Comparison of ENCODE assay signal across 1 cellular context in genomic region chr2:97995026-97995733, GRCh38.
TF ChIP-seq lines count a peak whose summit lies in the region.

No MANE protein-coding gene starts in this region.

TF ChIP-seq in GM12878, 131 proteins besides CTCF, POLR2A, EP300 and RAD21 (continued from another document and continues in another):
- peak; percentile 44; the same call in 1 of the 2 replicates for TF ChIP-seq TAF1 (IDR thresholded peaks at IDR 0.05; ENCODE audit: borderline replicate concordance, low read depth, low read length)
- no peak for TF ChIP-seq CHD4 (IDR thresholded peaks at IDR 0.05)
- TF ChIP-seq, protein P1, sequence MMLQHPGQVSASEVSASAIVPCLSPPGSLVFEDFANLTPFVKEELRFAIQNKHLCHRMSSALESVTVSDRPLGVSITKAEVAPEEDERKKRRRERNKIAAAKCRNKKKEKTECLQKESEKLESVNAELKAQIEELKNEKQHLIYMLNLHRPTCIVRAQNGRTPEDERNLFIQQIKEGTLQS (IDR thresholded peaks at IDR 0.05; ENCODE audit: borderline replicate concordance, extremely low read depth, low read depth, low read length) = no peak
- no peak for TF ChIP-seq RFX5 (IDR thresholded peaks at IDR 0.05; ENCODE audit: low read depth, low read length)
- peak; percentile 53; the same call in 1 of the 2 replicates for TF ChIP-seq MTA3 (IDR thresholded peaks at IDR 0.05; ENCODE audit: borderline replicate concordance, low read length)
- TF ChIP-seq CHD2 (IDR thresholded peaks at IDR 0.05; ENCODE audit: borderline replicate concordance, low read depth, low read length) = no peak
- TF ChIP-seq FOXK2 (IDR thresholded peaks at IDR 0.05) = no peak
- no peak for TF ChIP-seq EZH2 (IDR thresholded peaks at IDR 0.05; ENCODE audit: borderline replicate concordance, control insufficient read depth, low read depth, low read length)
- no peak for TF ChIP-seq SUPT20H (IDR thresholded peaks at IDR 0.05; ENCODE audit: borderline replicate concordance, control insufficient read depth, low read depth, low read length)
- TF ChIP-seq, protein P2, sequence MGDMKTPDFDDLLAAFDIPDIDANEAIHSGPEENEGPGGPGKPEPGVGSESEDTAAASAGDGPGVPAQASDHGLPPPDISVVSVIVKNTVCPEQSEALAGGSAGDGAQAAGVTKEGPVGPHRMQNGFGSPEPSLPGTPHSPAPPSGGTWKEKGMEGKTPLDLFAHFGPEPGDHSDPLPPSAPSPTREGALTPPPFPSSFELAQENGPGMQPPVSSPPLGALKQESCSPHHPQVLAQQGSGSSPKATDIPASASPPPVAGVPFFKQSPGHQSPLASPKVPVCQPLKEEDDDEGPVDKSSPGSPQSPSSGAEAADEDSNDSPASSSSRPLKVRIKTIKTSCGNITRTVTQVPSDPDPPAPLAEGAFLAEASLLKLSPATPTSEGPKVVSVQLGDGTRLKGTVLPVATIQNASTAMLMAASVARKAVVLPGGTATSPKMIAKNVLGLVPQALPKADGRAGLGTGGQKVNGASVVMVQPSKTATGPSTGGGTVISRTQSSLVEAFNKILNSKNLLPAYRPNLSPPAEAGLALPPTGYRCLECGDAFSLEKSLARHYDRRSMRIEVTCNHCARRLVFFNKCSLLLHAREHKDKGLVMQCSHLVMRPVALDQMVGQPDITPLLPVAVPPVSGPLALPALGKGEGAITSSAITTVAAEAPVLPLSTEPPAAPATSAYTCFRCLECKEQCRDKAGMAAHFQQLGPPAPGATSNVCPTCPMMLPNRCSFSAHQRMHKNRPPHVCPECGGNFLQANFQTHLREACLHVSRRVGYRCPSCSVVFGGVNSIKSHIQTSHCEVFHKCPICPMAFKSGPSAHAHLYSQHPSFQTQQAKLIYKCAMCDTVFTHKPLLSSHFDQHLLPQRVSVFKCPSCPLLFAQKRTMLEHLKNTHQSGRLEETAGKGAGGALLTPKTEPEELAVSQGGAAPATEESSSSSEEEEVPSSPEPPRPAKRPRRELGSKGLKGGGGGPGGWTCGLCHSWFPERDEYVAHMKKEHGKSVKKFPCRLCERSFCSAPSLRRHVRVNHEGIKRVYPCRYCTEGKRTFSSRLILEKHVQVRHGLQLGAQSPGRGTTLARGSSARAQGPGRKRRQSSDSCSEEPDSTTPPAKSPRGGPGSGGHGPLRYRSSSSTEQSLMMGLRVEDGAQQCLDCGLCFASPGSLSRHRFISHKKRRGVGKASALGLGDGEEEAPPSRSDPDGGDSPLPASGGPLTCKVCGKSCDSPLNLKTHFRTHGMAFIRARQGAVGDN (IDR thresholded peaks at IDR 0.05) = no peak; the same call in 1 of the 2 replicates
- no peak for TF ChIP-seq SRF (IDR thresholded peaks at IDR 0.05; ENCODE audit: low read depth in 2 of 2, low read length in 2 of 2)
- TF ChIP-seq, protein P3, sequence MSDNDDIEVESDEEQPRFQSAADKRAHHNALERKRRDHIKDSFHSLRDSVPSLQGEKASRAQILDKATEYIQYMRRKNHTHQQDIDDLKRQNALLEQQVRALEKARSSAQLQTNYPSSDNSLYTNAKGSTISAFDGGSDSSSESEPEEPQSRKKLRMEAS (IDR thresholded peaks at IDR 0.05; ENCODE audit: low read depth, low read length) = no peak
- TF ChIP-seq IKZF1 (conservative IDR thresholded peaks at IDR 0.05) = no peak; the same call in none of the 2 replicates
- peak; percentile 39; the same call in 1 of the 2 replicates for TF ChIP-seq CREM (IDR thresholded peaks at IDR 0.05; ENCODE audit: low read depth)
- no peak for TF ChIP-seq ZZZ3 (IDR thresholded peaks at IDR 0.05; ENCODE audit: control insufficient read depth, insufficient read length, low read depth)
- TF ChIP-seq ATF2 (IDR thresholded peaks at IDR 0.05; ENCODE audit: low read length) = peak; percentile 74; the same call in 1 of the 2 replicates
- 0 out of 2 replicates have a peak, but pooled peaks have one; percentile 89 for TF ChIP-seq LARP7 (IDR thresholded peaks at IDR 0.05)
- no peak for TF ChIP-seq NRF1 (conservative IDR thresholded peaks at IDR 0.05; ENCODE audit: low read depth, low read length)
- no peak for TF ChIP-seq USF2 (IDR thresholded peaks at IDR 0.05; ENCODE audit: borderline replicate concordance, low read depth, low read length)
- no peak for TF ChIP-seq ZNF207 (IDR thresholded peaks at IDR 0.05; ENCODE audit: borderline replicate concordance)
- no peak for TF ChIP-seq HDAC6 (IDR thresholded peaks at IDR 0.05; ENCODE audit: unreplicated experiment)
- TF ChIP-seq HDAC2 (IDR thresholded peaks at IDR 0.05) = no peak
- TF ChIP-seq MYB (IDR thresholded peaks at IDR 0.05; ENCODE audit: borderline replicate concordance, low read depth, low read length) = no peak
- no peak for TF ChIP-seq NR2C1 (IDR thresholded peaks at IDR 0.05)
- TF ChIP-seq GABPA (IDR thresholded peaks at IDR 0.05; ENCODE audit: low read depth) = no peak
- peak; percentile 6 for TF ChIP-seq MYC (IDR thresholded peaks at IDR 0.05; ENCODE audit: insufficient read depth, insufficient read length, insufficient replicate concordance, low read length, severe bottlenecking)
- no peak for TF ChIP-seq SREBF1 (IDR thresholded peaks at IDR 0.05; ENCODE audit: low read length)
- TF ChIP-seq RB1 (IDR thresholded peaks at IDR 0.05; ENCODE audit: borderline replicate concordance) = no peak
- no peak for TF ChIP-seq GATAD2B (conservative IDR thresholded peaks at IDR 0.05; ENCODE audit: low read depth)
- TF ChIP-seq KLF5 (IDR thresholded peaks at IDR 0.05; ENCODE audit: partially characterized antibody) = no peak
- 0 out of 2 replicates have a peak, but pooled peaks have one; percentile 55 for TF ChIP-seq CBX5 (IDR thresholded peaks at IDR 0.05; ENCODE audit: low read depth)
- no peak for TF ChIP-seq STAT1 (conservative IDR thresholded peaks at IDR 0.05)
- no peak for TF ChIP-seq TCF12 (IDR thresholded peaks at IDR 0.05; ENCODE audit: low read depth, low read length)
- TF ChIP-seq RAD51 (IDR thresholded peaks at IDR 0.05) = no peak
- TF ChIP-seq ZNF622 (IDR thresholded peaks at IDR 0.05) = no peak
- TF ChIP-seq, protein P4, sequence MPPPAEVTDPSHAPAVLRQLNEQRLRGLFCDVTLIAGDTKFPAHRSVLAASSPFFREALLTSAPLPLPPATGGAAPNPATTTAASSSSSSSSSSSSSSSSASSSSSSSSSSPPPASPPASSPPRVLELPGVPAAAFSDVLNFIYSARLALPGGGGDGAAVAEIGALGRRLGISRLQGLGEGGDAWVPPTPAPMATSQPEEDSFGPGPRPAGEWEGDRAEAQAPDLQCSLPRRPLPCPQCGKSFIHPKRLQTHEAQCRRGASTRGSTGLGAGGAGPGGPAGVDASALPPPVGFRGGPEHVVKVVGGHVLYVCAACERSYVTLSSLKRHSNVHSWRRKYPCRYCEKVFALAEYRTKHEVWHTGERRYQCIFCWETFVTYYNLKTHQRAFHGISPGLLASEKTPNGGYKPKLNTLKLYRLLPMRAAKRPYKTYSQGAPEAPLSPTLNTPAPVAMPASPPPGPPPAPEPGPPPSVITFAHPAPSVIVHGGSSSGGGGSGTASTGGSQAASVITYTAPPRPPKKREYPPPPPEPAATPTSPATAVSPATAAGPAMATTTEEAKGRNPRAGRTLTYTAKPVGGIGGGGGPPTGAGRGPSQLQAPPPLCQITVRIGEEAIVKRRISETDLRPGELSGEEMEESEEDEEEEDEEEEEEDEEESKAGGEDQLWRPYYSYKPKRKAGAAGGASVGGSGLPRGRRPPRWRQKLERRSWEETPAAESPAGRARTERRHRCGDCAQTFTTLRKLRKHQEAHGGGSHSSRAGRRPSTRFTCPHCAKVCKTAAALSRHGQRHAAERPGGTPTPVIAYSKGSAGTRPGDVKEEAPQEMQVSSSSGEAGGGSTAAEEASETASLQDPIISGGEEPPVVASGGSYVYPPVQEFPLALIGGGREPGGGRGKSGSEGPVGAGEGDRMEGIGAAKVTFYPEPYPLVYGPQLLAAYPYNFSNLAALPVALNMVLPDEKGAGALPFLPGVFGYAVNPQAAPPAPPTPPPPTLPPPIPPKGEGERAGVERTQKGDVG (CRISPR knock-in tag; IDR thresholded peaks at IDR 0.05) = no peak
- TF ChIP-seq SIN3A (IDR thresholded peaks at IDR 0.05; ENCODE audit: low read depth, low read length) = no peak; the same call in 1 of the 2 replicates
- TF ChIP-seq ZNF384 (IDR thresholded peaks at IDR 0.05; ENCODE audit: borderline replicate concordance, low read depth, low read length) = no peak
- no peak for TF ChIP-seq E2F8 (IDR thresholded peaks at IDR 0.05; ENCODE audit: low read depth, partially characterized antibody)
- peak; percentile 74 for TF ChIP-seq MXI1 (IDR thresholded peaks at IDR 0.05; ENCODE audit: low read depth, low read length)
- TF ChIP-seq, protein P5, sequence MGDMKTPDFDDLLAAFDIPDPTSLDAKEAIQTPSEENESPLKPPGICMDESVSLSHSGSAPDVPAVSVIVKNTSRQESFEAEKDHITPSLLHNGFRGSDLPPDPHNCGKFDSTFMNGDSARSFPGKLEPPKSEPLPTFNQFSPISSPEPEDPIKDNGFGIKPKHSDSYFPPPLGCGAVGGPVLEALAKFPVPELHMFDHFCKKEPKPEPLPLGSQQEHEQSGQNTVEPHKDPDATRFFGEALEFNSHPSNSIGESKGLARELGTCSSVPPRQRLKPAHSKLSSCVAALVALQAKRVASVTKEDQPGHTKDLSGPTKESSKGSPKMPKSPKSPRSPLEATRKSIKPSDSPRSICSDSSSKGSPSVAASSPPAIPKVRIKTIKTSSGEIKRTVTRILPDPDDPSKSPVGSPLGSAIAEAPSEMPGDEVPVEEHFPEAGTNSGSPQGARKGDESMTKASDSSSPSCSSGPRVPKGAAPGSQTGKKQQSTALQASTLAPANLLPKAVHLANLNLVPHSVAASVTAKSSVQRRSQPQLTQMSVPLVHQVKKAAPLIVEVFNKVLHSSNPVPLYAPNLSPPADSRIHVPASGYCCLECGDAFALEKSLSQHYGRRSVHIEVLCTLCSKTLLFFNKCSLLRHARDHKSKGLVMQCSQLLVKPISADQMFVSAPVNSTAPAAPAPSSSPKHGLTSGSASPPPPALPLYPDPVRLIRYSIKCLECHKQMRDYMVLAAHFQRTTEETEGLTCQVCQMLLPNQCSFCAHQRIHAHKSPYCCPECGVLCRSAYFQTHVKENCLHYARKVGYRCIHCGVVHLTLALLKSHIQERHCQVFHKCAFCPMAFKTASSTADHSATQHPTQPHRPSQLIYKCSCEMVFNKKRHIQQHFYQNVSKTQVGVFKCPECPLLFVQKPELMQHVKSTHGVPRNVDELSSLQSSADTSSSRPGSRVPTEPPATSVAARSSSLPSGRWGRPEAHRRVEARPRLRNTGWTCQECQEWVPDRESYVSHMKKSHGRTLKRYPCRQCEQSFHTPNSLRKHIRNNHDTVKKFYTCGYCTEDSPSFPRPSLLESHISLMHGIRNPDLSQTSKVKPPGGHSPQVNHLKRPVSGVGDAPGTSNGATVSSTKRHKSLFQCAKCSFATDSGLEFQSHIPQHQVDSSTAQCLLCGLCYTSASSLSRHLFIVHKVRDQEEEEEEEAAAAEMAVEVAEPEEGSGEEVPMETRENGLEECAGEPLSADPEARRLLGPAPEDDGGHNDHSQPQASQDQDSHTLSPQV (IDR thresholded peaks at IDR 0.05) = no peak; the same call in 1 of the 2 replicates
- TF ChIP-seq CBFB (IDR thresholded peaks at IDR 0.05; ENCODE audit: low read depth) = peak; percentile 71
- no peak for TF ChIP-seq ZNF24 (IDR thresholded peaks at IDR 0.05)
- no peak for TF ChIP-seq BCL11A (IDR thresholded peaks at IDR 0.05; ENCODE audit: low read depth, low read length)
- no peak for TF ChIP-seq SREBF2 (IDR thresholded peaks at IDR 0.05; ENCODE audit: low read length)
- TF ChIP-seq ASH2L (IDR thresholded peaks at IDR 0.05; ENCODE audit: borderline replicate concordance, low read depth) = no peak
- TF ChIP-seq ZNF274 (IDR thresholded peaks at IDR 0.05; ENCODE audit: insufficient read depth, insufficient read length) = no peak
- no peak for TF ChIP-seq PBX3 (IDR thresholded peaks at IDR 0.05; ENCODE audit: insufficient replicate concordance, low read depth, low read length)
- no peak for TF ChIP-seq CBX3 (IDR thresholded peaks at IDR 0.05; ENCODE audit: borderline replicate concordance, low read depth)
